ENCODE assay signal across 15 cellular contexts in genomic region chr12:54414649-54415048, GRCh38. TPM values are rescaled to one million over a fixed set of nuclear protein-coding genes. Genes with fewer than 3 reads are reported as not detected.
DNase-seq lines count a peak whose midpoint lies in the region; ATAC-seq, FAIRE-seq and TF ChIP-seq lines count a peak whose summit lies in the region.
"Not testable (repeated sequence)": the region's sequence is repeated elsewhere in the genome, so short reads cannot be mapped to it uniquely, and the experiment has no call there.
"Had no signal": no experiment of that assay in that cellular context is flagged by ENCODE, and none has a peak within 500 bp of the region (broad histone marks: within the 10 kb centered on the region; RNA-seq: fewer than 3 reads in every experiment).

No MANE protein-coding gene starts in this region.

- dilution Hi-C loops in endothelial cell of umbilical vein (cut with MboI; ENCODE audit: extremely low pct_ligation_motif_present, low sequenced_read_pairs) = not testable (repeated sequence)

- not testable (repeated sequence) for H3K9ac ChIP-seq in endothelial cell of umbilical vein (replicated peaks; ENCODE audit: extremely low read depth, insufficient read depth, low read length)

- not testable (repeated sequence) for H3K9me3 ChIP-seq in Peyer's patch; endothelial cell of umbilical vein (replicated peaks; ENCODE audit: control insufficient read depth, insufficient read depth, low read length); lower lobe of right lung; psoas muscle; suprapubic skin

- H3K27me3 ChIP-seq in Peyer's patch; endothelial cell of umbilical vein (ENCODE audit: control insufficient read depth in 2 of 2, insufficient read depth in 2 of 2, low read length in 2 of 2); lower lobe of right lung (ENCODE audit: low read depth); psoas muscle (ENCODE audit: insufficient read depth in 3 of 3, low read length in 2 of 3); suprapubic skin: not testable (repeated sequence)

- not testable (repeated sequence) for ATAC-seq in activated CD8-positive, alpha-beta T cell treated with anti-CD3 and anti-CD28 coated beads for 36 hours; activated naive CD8-positive, alpha-beta T cell treated with anti-CD3 and anti-CD28 coated beads, Interleukin-2, amount 50 U/mL, for 24 hours; lower lobe of right lung; psoas muscle

- H2AFZ ChIP-seq in endothelial cell of umbilical vein (ENCODE audit: low read depth, low read length) = not testable (repeated sequence)

- not testable (repeated sequence) for TF ChIP-seq CTCF in CD14-positive monocyte (IDR thresholded peaks at IDR 0.05); Peyer's patch (IDR thresholded peaks at IDR 0.05); activated CD8-positive, alpha-beta T cell treated with anti-CD3 and anti-CD28 coated beads for 36 hours (IDR thresholded peaks at IDR 0.05); endothelial cell of umbilical vein (IDR thresholded peaks at IDR 0.05; ENCODE audit: extremely low read depth in 1 of 2, insufficient read depth in 1 of 2, low read depth in 1 of 2, low read length in 2 of 2); lower lobe of right lung (IDR thresholded peaks at IDR 0.05); psoas muscle (IDR thresholded peaks at IDR 0.05); suprapubic skin (IDR thresholded peaks at IDR 0.05)

- not testable (repeated sequence) for H3K9me1 ChIP-seq in endothelial cell of umbilical vein (replicated peaks; ENCODE audit: control insufficient read depth, extremely low read depth, insufficient read depth, low read length)

- peak overlapping the region; percentile 95 to 99 (median 99) for H3K27ac Mint-ChIP-seq in CD14-positive monocyte
- peak overlapping the region; percentile 34 for H3K27ac Mint-ChIP-seq in activated CD8-positive, alpha-beta T cell treated with anti-CD3 and anti-CD28 coated beads for 36 hours
- peak overlapping the region; percentile 46 for H3K27ac Mint-ChIP-seq in activated naive CD8-positive, alpha-beta T cell treated with anti-CD3 and anti-CD28 coated beads, Interleukin-2, amount 50 U/mL, for 24 hours

- peaks cover 78% of the 10 kb centered on the region for H3K4me1 Mint-ChIP-seq in CD14-positive monocyte
- peaks cover 68% of the 10 kb centered on the region for H3K4me1 Mint-ChIP-seq in activated CD8-positive, alpha-beta T cell treated with anti-CD3 and anti-CD28 coated beads for 36 hours (ENCODE audit: low read depth)
- peaks cover 70% of the 10 kb centered on the region for H3K4me1 Mint-ChIP-seq in activated naive CD8-positive, alpha-beta T cell treated with anti-CD3 and anti-CD28 coated beads, Interleukin-2, amount 50 U/mL, for 24 hours

- intact Hi-C loops in CD14-positive monocyte (cut with micrococcal nuclease); activated CD8-positive, alpha-beta T cell treated with anti-CD3 and anti-CD28 coated beads for 36 hours (cut with micrococcal nuclease); lower lobe of right lung (cut with DNase I); psoas muscle (cut with DNase I): not testable (repeated sequence)
- intact Hi-C loops in endothelial cell of umbilical vein (cut with micrococcal nuclease) = loop anchor here (5.0 kb wide), 1 partner anchor 132 kb away; the partner anchor contains the start of genes CBX5 and HNRNPA1

- H3K4me1 ChIP-seq in Peyer's patch (peaks cover 0 to 59% (median 23%) of the 10 kb centered on the region in 4 donors), endothelial cell of umbilical vein (ENCODE audit: control insufficient read depth, extremely low read depth, insufficient read depth, low read length) (peaks cover 55% of the 10 kb centered on the region), lower lobe of right lung (peaks cover 73% of the 10 kb centered on the region), psoas muscle (peaks cover 64% of the 10 kb centered on the region), suprapubic skin (peaks cover 80% of the 10 kb centered on the region)

- not testable (repeated sequence) for TF ChIP-seq EP300 in suprapubic skin (IDR thresholded peaks at IDR 0.05)

- not testable (repeated sequence) for H3K27me3 Mint-ChIP-seq in CD14-positive monocyte (ENCODE audit: low read depth in 3 of 3); activated CD8-positive, alpha-beta T cell treated with anti-CD3 and anti-CD28 coated beads for 36 hours; activated naive CD8-positive, alpha-beta T cell treated with anti-CD3 and anti-CD28 coated beads, Interleukin-2, amount 50 U/mL, for 24 hours

- DNase-seq in CD14-positive monocyte (ENCODE audit: low spot score); Peyer's patch; activated CD8-positive, alpha-beta T cell treated with anti-CD3 and anti-CD28 coated beads for 36 hours; activated naive CD8-positive, alpha-beta T cell treated with anti-CD3 and anti-CD28 coated beads, Interleukin-2, amount 50 U/mL, for 24 hours; endothelial cell of umbilical vein (ENCODE audit: low read depth, low spot score); lower lobe of right lung; suprapubic skin (ENCODE audit: low spot score in 2 of 2): not testable (repeated sequence)
- DNase-seq in psoas muscle = peak in 1 of 2 donors; percentile 32

- not testable (repeated sequence) for TF ChIP-seq POLR2A in Peyer's patch (IDR thresholded peaks at IDR 0.05); endothelial cell of umbilical vein (IDR thresholded peaks at IDR 0.05; ENCODE audit: low read depth, low read length); suprapubic skin (IDR thresholded peaks at IDR 0.05)

- H3K79me2 ChIP-seq in endothelial cell of umbilical vein (ENCODE audit: control insufficient read depth, insufficient read depth, low read length) = peaks cover 99% of the 10 kb centered on the region

- peaks cover 16 to 39% of the 10 kb centered on the region in 2 donors for H3K36me3 Mint-ChIP-seq in CD14-positive monocyte
- H3K36me3 Mint-ChIP-seq in activated CD8-positive, alpha-beta T cell treated with anti-CD3 and anti-CD28 coated beads for 36 hours (ENCODE audit: low read depth); activated naive CD8-positive, alpha-beta T cell treated with anti-CD3 and anti-CD28 coated beads, Interleukin-2, amount 50 U/mL, for 24 hours (ENCODE audit: low read depth): not testable (repeated sequence)

- 89 to 92% (median 89%) methylated on average over 16 of the region's 16 CpGs for WGBS in psoas muscle, 3 donors
- 90% methylated on average over 16 of the region's 16 CpGs for WGBS in suprapubic skin

- H3K4me3 ChIP-seq in Peyer's patch = peak overlapping the region in 2 of 4 donors; percentile 34 to 84
- H3K4me3 ChIP-seq in endothelial cell of umbilical vein (replicated peaks in 1 of 3; ENCODE audit: insufficient read depth in 1 of 3, low read depth in 1 of 3, low read length in 3 of 3) = peak overlapping the region in 1 of 3 experiments; percentile 65
- peak overlapping the region; percentile 38 for H3K4me3 ChIP-seq in lower lobe of right lung
- not testable (repeated sequence) for H3K4me3 ChIP-seq in psoas muscle
- H3K4me3 ChIP-seq in suprapubic skin = peak overlapping the region; percentile 64

- H3K27ac ChIP-seq in Peyer's patch (peak overlapping the region; percentile 9 to 83 (median 72)), endothelial cell of umbilical vein (ENCODE audit: insufficient read depth, low read depth, low read length) (peak overlapping the region; percentile 96), lower lobe of right lung (peak overlapping the region; percentile 82), psoas muscle (peak overlapping the region; percentile 36), suprapubic skin (peak overlapping the region; percentile 73)

- BruUV-seq in endothelial cell of umbilical vein (replicated peaks; lab: Mats Ljungman, UMichigan) = not testable (repeated sequence)

- CTCF ChIA-PET in activated CD8-positive, alpha-beta T cell treated with anti-CD3 and anti-CD28 coated beads for 36 hours (lab: Charles Lee) = interaction anchor here (1.6 to 14.7 kb wide), 6 partner anchors 14 to 198 kb away, joined by 4 to 330 read pairs (median 14); no protein-coding TSS in a partner anchor
- CTCF ChIA-PET in endothelial cell of umbilical vein (lab: Charles Lee) = interaction anchor here (1.1 to 11.8 kb wide), 5 partner anchors 10 to 24 kb away, joined by 3 to 221 read pairs (median 136); no protein-coding TSS in a partner anchor

- not testable (repeated sequence) for FAIRE-seq in endothelial cell of umbilical vein (lab: Jason Lieb, UNC)

- H4K20me1 ChIP-seq in endothelial cell of umbilical vein (replicated peaks; ENCODE audit: control insufficient read depth, extremely low read depth, insufficient read depth, low read length) = not testable (repeated sequence)

- peak overlapping the region; percentile 77 to 90 for H3K4me3 Mint-ChIP-seq in CD14-positive monocyte
- H3K4me3 Mint-ChIP-seq in activated CD8-positive, alpha-beta T cell treated with anti-CD3 and anti-CD28 coated beads for 36 hours; activated naive CD8-positive, alpha-beta T cell treated with anti-CD3 and anti-CD28 coated beads, Interleukin-2, amount 50 U/mL, for 24 hours: not testable (repeated sequence)

- not testable (repeated sequence) for H3K9me3 Mint-ChIP-seq in CD14-positive monocyte; activated CD8-positive, alpha-beta T cell treated with anti-CD3 and anti-CD28 coated beads for 36 hours; activated naive CD8-positive, alpha-beta T cell treated with anti-CD3 and anti-CD28 coated beads, Interleukin-2, amount 50 U/mL, for 24 hours

- POLR2A ChIA-PET in activated CD8-positive, alpha-beta T cell treated with anti-CD3 and anti-CD28 coated beads for 36 hours (lab: Charles Lee) = not testable (repeated sequence)
- POLR2A ChIA-PET in endothelial cell of umbilical vein (lab: Charles Lee) = interaction anchor here (5.5 to 8.7 kb wide), 2 partner anchors 14 to 18 kb away, joined by 28 to 60 read pairs; no protein-coding TSS in a partner anchor

- not testable (repeated sequence) for H3K36me3 ChIP-seq in Peyer's patch, suprapubic skin
- H3K36me3 ChIP-seq in endothelial cell of umbilical vein (ENCODE audit: control insufficient read depth in 2 of 2, extremely low read depth in 1 of 2, insufficient read depth in 2 of 2, low read length in 2 of 2) (peaks cover 9 to 25% of the 10 kb centered on the region in 2 experiments), lower lobe of right lung (peaks cover 18% of the 10 kb centered on the region), psoas muscle (ENCODE audit: insufficient read depth in 1 of 2, low read depth in 1 of 2) (peaks cover 0 to 12% of the 10 kb centered on the region in 2 donors)

- peak overlapping the region; percentile 98 for H3K4me2 ChIP-seq in endothelial cell of umbilical vein (ENCODE audit: insufficient read depth, low read length)

RNA-seq across cellular contexts. Expression of gene ITGA5, which starts 4.4 kb away (rescaled TPM):
- polyA plus RNA-seq in CD14-positive monocyte = 10 to 100 TPM; 85.5 to 99.4 TPM
- total RNA-seq in Peyer's patch = 10 to 100 TPM; 21.0 to 78.4 (median 44.5) TPM
- total RNA-seq in activated CD8-positive, alpha-beta T cell treated with anti-CD3 and anti-CD28 coated beads for 36 hours = 10 to 100 TPM; 35.2 to 36.6 TPM
- 938 and 994 TPM in 2 replicates for total RNA-seq in endothelial cell of umbilical vein
- 657 and 731 TPM in 2 replicates for polyA plus RNA-seq in endothelial cell of umbilical vein
- polyA plus RNA-seq in endothelial cell of umbilical vein (2011; cell fraction: cytosol; rRNA removed) = 643 and 681 TPM in 2 replicates
- 771 and 889 TPM in 2 replicates for polyA plus RNA-seq in endothelial cell of umbilical vein (2011; cell fraction: nucleus; rRNA removed)
- polyA plus RNA-seq in endothelial cell of umbilical vein (2012) = 879 and 902 TPM in 2 replicates
- 914 and 1,135 TPM in 2 replicates for polyA minus RNA-seq in endothelial cell of umbilical vein
- polyA minus RNA-seq in endothelial cell of umbilical vein (2011; cell fraction: cytosol; rRNA and poly(A)+ RNA removed) = 30.9 TPM
- polyA minus RNA-seq in endothelial cell of umbilical vein (2011; cell fraction: nucleus; rRNA and poly(A)+ RNA removed) = 459 and 500 TPM in 2 replicates
- 97.1 TPM for total RNA-seq in lower lobe of right lung
- 10 to 100 TPM; 24.0 to 80.3 (median 41.9) TPM for total RNA-seq in psoas muscle
- 100 to 1,000 TPM in 1 of 3 donors, 10 to 100 TPM in 2; 13.7 to 244 (median 39.7) TPM for polyA plus RNA-seq in psoas muscle
- 10 to 100 TPM; 16.3 to 36.4 (median 24.8) TPM for total RNA-seq in suprapubic skin

RNA-seq across cellular contexts. Expression of gene ZNF385A, which starts 30.1 kb away (rescaled TPM):
- polyA plus RNA-seq in CD14-positive monocyte (10 to 100 TPM; 53.9 to 78.3 TPM), endothelial cell of umbilical vein (1.6 and 2.3 TPM in 2 replicates), psoas muscle (10 to 100 TPM in 2 of 3 donors, 1 to 10 TPM in 1; 4.9 to 28.0 (median 24.5) TPM)
- total RNA-seq in Peyer's patch (10 to 100 TPM in 2 of 4 donors, 1 to 10 TPM in 2; 7.3 to 28.1 (median 9.7) TPM), endothelial cell of umbilical vein (7.9 and 9.6 TPM in 2 replicates), lower lobe of right lung (28.3 TPM), psoas muscle (10 to 100 TPM; 25.5 to 85.8 (median 68.9) TPM), suprapubic skin (100 to 1,000 TPM in 3 of 4 donors, 10 to 100 TPM in 1; 99.5 to 134 (median 113) TPM)
- 1 to 10 TPM; 1.1 to 2.5 TPM for total RNA-seq in activated CD8-positive, alpha-beta T cell treated with anti-CD3 and anti-CD28 coated beads for 36 hours
- polyA plus RNA-seq in endothelial cell of umbilical vein (2011; cell fraction: cytosol; rRNA removed) = 1.6 and 2.1 TPM in 2 replicates
- polyA plus RNA-seq in endothelial cell of umbilical vein (2011; cell fraction: nucleus; rRNA removed) = 3.9 and 4.0 TPM in 2 replicates
- polyA plus RNA-seq in endothelial cell of umbilical vein (2012) = 5.2 and 7.8 TPM in 2 replicates
- polyA minus RNA-seq in endothelial cell of umbilical vein = 2.1 and 3.5 TPM in 2 replicates
- polyA minus RNA-seq in endothelial cell of umbilical vein (2011; cell fraction: cytosol; rRNA and poly(A)+ RNA removed) = 8.5 TPM
- 2.3 and 4.6 TPM in 2 replicates for polyA minus RNA-seq in endothelial cell of umbilical vein (2011; cell fraction: nucleus; rRNA and poly(A)+ RNA removed)

RNA-seq across cellular contexts. Expression of gene GPR84, which starts 50.4 kb away (rescaled TPM):
- polyA plus RNA-seq in CD14-positive monocyte = 1 to 10 TPM; 2.4 to 5.6 TPM
- not detected for total RNA-seq in Peyer's patch
- total RNA-seq in activated CD8-positive, alpha-beta T cell treated with anti-CD3 and anti-CD28 coated beads for 36 hours = not detected
- not detected in 2 replicates for total RNA-seq in endothelial cell of umbilical vein
- 0.08 TPM in 1 of 2 replicates, not detected in the other for polyA plus RNA-seq in endothelial cell of umbilical vein
- 0.03 TPM in 1 of 2 replicates, not detected in the other for polyA plus RNA-seq in endothelial cell of umbilical vein (2011; cell fraction: cytosol; rRNA removed)
- polyA plus RNA-seq in endothelial cell of umbilical vein (2011; cell fraction: nucleus; rRNA removed) = 0.48 and 0.63 TPM in 2 replicates
- not detected in 2 replicates for polyA plus RNA-seq in endothelial cell of umbilical vein (2012)
- not detected in 2 replicates for polyA minus RNA-seq in endothelial cell of umbilical vein
- not detected for polyA minus RNA-seq in endothelial cell of umbilical vein (2011; cell fraction: cytosol; rRNA and poly(A)+ RNA removed)
- polyA minus RNA-seq in endothelial cell of umbilical vein (2011; cell fraction: nucleus; rRNA and poly(A)+ RNA removed) = 0.38 and 0.48 TPM in 2 replicates
- 0.65 TPM for total RNA-seq in lower lobe of right lung
- under 1 TPM in 1 of 4 donors, not detected in 3; 0.40 TPM for total RNA-seq in psoas muscle
- polyA plus RNA-seq in psoas muscle = under 1 TPM in 1 of 3 donors, not detected in 2; 0.16 TPM
- 1 to 10 TPM in 1 of 4 donors, under 1 TPM in 3; 0.38 to 1.7 (median 0.73) TPM for total RNA-seq in suprapubic skin
- total RNA-seq: Daoy, endodermal cell, fibroblast of lung, glomerular endothelial cell, PC-3 had no signal
- polyA plus RNA-seq: A549 had no signal

RNA-seq across cellular contexts. Expression of gene GTSF1, which starts 58.8 kb away (rescaled TPM):
- polyA plus RNA-seq in CD14-positive monocyte (1 to 10 TPM; 3.1 to 5.8 TPM), endothelial cell of umbilical vein (14.1 and 15.4 TPM in 2 replicates), psoas muscle (not detected)
- total RNA-seq in Peyer's patch (1 to 10 TPM in 1 of 4 donors, not detected in 3; 1.8 TPM), endothelial cell of umbilical vein (not detected in 2 replicates), lower lobe of right lung (4.5 TPM), psoas muscle (under 1 TPM in 1 of 4 donors, not detected in 3; 0.94 TPM), suprapubic skin (not detected)
- total RNA-seq in activated CD8-positive, alpha-beta T cell treated with anti-CD3 and anti-CD28 coated beads for 36 hours = 1 to 10 TPM; 6.9 to 9.4 TPM
- polyA plus RNA-seq in endothelial cell of umbilical vein (2011; cell fraction: cytosol; rRNA removed) = 16.9 and 20.1 TPM in 2 replicates
- 8.5 and 10.2 TPM in 2 replicates for polyA plus RNA-seq in endothelial cell of umbilical vein (2011; cell fraction: nucleus; rRNA removed)
- polyA plus RNA-seq in endothelial cell of umbilical vein (2012) = not detected in 2 replicates
- 7.6 and 14.7 TPM in 2 replicates for polyA minus RNA-seq in endothelial cell of umbilical vein
- polyA minus RNA-seq in endothelial cell of umbilical vein (2011; cell fraction: cytosol; rRNA and poly(A)+ RNA removed) = not detected
- polyA minus RNA-seq in endothelial cell of umbilical vein (2011; cell fraction: nucleus; rRNA and poly(A)+ RNA removed) = 3.0 and 5.3 TPM in 2 replicates
- total RNA-seq: Daoy, endodermal cell, fibroblast of lung, glomerular endothelial cell, mammary epithelial cell, PC-3 had no signal
- polyA plus RNA-seq: A549, fibroblast of lung, mammary epithelial cell had no signal

Comparison
In these comparisons a context has a peak if more than half of its experiments do, and no peak if none do; other contexts are left out.
1. H3K27ac Mint-ChIP-seq: peak in every context shown above with its lines; median percentile 99 in CD14-positive monocyte; 46 in activated naive CD8-positive, alpha-beta T cell treated with anti-CD3 and anti-CD28 coated beads, Interleukin-2, amount 50 U/mL, for 24 hours; 34 in activated CD8-positive, alpha-beta T cell treated with anti-CD3 and anti-CD28 coated beads for 36 hours.
2. H3K27ac ChIP-seq: peak in every context shown above with its lines; median percentile 96 in endothelial cell of umbilical vein; 82 in lower lobe of right lung; 73 in suprapubic skin; 72 in Peyer's patch; 36 in psoas muscle.